Comparison of ENCODE assay signal across 1 cellular context in genomic region chr1:29306471-29307140, GRCh38.
TF ChIP-seq lines count a peak whose summit lies in the region.

No MANE protein-coding gene starts in this region.

TF ChIP-seq in SK-N-SH treated with all-trans-retinoic acid at 6 μM for 48 hours, 23 proteins besides CTCF, POLR2A, EP300 and RAD21 (continued from another document):
- TF ChIP-seq CREB5 (CRISPR knock-in tag; IDR thresholded peaks at IDR 0.05; ENCODE audit: low read depth) (no peak), TCF4 (CRISPR knock-in tag; IDR thresholded peaks at IDR 0.05; ENCODE audit: borderline replicate concordance) (no peak), PPARA (CRISPR knock-in tag; IDR thresholded peaks at IDR 0.05; ENCODE audit: borderline replicate concordance) (no peak), ARNTL (CRISPR knock-in tag; IDR thresholded peaks at IDR 0.05; ENCODE audit: borderline replicate concordance, low read depth) (no peak), ESRRG (CRISPR knock-in tag; IDR thresholded peaks at IDR 0.05) (no peak), ZFP3 (CRISPR knock-in tag; IDR thresholded peaks at IDR 0.05) (no peak), GLIS3 (CRISPR knock-in tag; IDR thresholded peaks at IDR 0.05) (no peak), SNAI2 (CRISPR knock-in tag; IDR thresholded peaks at IDR 0.05) (no peak), ZC3H10 (CRISPR knock-in tag; IDR thresholded peaks at IDR 0.05) (no peak), TSHZ2 (CRISPR knock-in tag; IDR thresholded peaks at IDR 0.05) (no peak), RARB (CRISPR knock-in tag; IDR thresholded peaks at IDR 0.05) (no peak), ZNF70 (CRISPR knock-in tag; IDR thresholded peaks at IDR 0.05) (no peak), TOX (CRISPR knock-in tag; IDR thresholded peaks at IDR 0.05; ENCODE audit: borderline replicate concordance) (no peak), POU6F1 (CRISPR knock-in tag; IDR thresholded peaks at IDR 0.05; ENCODE audit: borderline replicate concordance, low read depth) (no peak), ZNF8 (CRISPR knock-in tag; IDR thresholded peaks at IDR 0.05) (no peak), OSR1 (CRISPR knock-in tag; IDR thresholded peaks at IDR 0.05) (no peak), CSDC2 (CRISPR knock-in tag; IDR thresholded peaks at IDR 0.05) (no peak)
